1 cellular context compared by ENCODE assay signal in the genomic region with DNA sequence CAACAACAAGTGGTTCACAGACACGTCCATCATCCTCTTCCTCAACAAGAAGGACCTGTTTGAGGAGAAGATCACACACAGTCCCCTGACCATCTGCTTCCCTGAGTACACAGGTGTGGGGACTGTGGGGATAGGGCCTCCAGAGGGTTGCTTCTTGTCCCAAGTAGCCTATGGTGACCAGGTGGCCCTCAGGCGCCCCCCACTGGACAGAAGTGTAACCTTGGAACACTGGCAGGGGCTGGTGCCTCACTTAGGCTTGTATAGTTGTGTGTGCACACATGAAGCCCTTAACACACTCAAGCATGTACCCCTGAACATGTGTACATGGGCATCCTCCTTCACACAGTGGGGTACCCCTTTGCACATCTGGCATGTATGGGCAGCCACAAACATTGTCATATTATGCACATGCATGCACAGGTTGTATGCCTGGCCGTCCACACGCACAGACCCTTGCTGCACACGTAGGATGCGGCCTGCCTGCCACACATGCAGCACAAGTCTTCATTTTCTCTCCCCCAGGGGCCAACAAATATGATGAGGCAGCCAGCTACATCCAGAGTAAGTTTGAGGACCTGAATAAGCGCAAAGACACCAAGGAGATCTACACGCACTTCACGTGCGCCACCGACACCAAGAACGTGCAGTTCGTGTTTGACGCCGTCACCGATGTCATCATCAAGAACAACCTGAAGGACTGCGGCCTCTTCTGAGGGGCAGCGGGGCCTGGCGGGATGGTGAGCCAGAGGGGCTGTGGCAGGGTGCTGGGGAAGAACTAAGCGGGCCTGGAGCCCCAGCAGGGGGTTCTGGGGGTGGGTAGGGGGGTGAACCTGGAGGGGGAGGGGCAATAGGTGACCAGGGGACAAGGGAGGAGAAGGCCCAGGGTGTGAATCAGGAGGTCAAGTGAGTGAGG.
TF ChIP-seq lines count a peak whose summit lies in the region.

No MANE protein-coding gene starts in this region.

TF ChIP-seq in endothelial cell of umbilical vein, 7 proteins besides CTCF, POLR2A, EP300 and RAD21:
- no peak for TF ChIP-seq POLR2AphosphoS5 (IDR thresholded peaks at IDR 0.05; ENCODE audit: insufficient read depth, low read depth, low read length)
- no peak for TF ChIP-seq EZH2 (IDR thresholded peaks at IDR 0.05; ENCODE audit: borderline replicate concordance, low read depth, low read length, severe bottlenecking)
- no peak for TF ChIP-seq GATA2 (IDR thresholded peaks at IDR 0.05; ENCODE audit: insufficient read depth, insufficient read length, low read depth, low read length)
- no peak for TF ChIP-seq MYC (IDR thresholded peaks at IDR 0.05; ENCODE audit: low read depth, low read length)
- no peak for TF ChIP-seq FOS (IDR thresholded peaks at IDR 0.05; ENCODE audit: borderline replicate concordance, insufficient read depth, low read length)
- no peak for TF ChIP-seq JUN (IDR thresholded peaks at IDR 0.05; ENCODE audit: borderline replicate concordance, insufficient read depth, insufficient read length, low read depth)
- TF ChIP-seq, protein P1, sequence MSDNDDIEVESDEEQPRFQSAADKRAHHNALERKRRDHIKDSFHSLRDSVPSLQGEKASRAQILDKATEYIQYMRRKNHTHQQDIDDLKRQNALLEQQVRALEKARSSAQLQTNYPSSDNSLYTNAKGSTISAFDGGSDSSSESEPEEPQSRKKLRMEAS (IDR thresholded peaks at IDR 0.05; ENCODE audit: insufficient read depth, insufficient read length), result no peak
